In genomic region chr1:67948155-67949075, GRCh38 we compare ENCODE assay signal across 16 cellular contexts.
A peak's percentile ranks its signal among the peaks of the same experiment; 100 is the strongest.
DNase-seq lines count a peak whose midpoint lies in the region; ATAC-seq lines count a peak whose summit lies in the region.
"Had no signal": no experiment of that assay in that cellular context is flagged by ENCODE, and none has a peak within 500 bp of the region (broad histone marks: within the 10 kb centered on the region; RNA-seq: fewer than 3 reads in every experiment).

No MANE protein-coding gene starts in this region.

- no peak for ATAC-seq in activated CD4-positive, CD25-positive, alpha-beta regulatory T cell treated with anti-CD3 and anti-CD28 coated beads, Interleukin-2, amount 50 U/mL, for 24 hours
- ATAC-seq: effector memory CD8-positive, alpha-beta T cell; lower lobe of right lung had no signal

- peak; percentile 41 for DNase-seq in NCI-H82 (lab: John Stamatoyannopoulos, UW)
- no peak for DNase-seq in NCI-H82 treated with DMSO at 0.1 percent for 48 hours (lab: John Stamatoyannopoulos, UW; ENCODE audit: unreplicated experiment)
- DNase-seq in amniotic epithelial cell (ENCODE audit: low read depth) = peak; percentile 88
- peak; percentile 72 for DNase-seq in glomerular visceral epithelial cell (ENCODE audit: extremely low spot score)
- DNase-seq in central memory CD4-positive, alpha-beta T cell = no peak
- no peak for DNase-seq in stimulated activated CD4-positive, alpha-beta T cell treated with anti-CD3 and anti-CD28 coated beads, Interleukin-4, amount 100 ng/mL, for 4 hours
- no peak for DNase-seq in cerebellum (ENCODE audit: low spot score)
- DNase-seq: 8988T; activated T-cell treated with anti-CD3 and anti-CD28 coated beads, Interleukin-2, amount 50 U/mL, for 1 hour; effector memory CD8-positive, alpha-beta T cell; hypothalamus; lower lobe of right lung; MV-4-11; NCI-H2171; SW 1271 had no signal

Comparison
In these comparisons a context has a peak if more than half of its experiments do, and no peak if none do; other contexts are left out.
1. DNase-seq: peak in NCI-H82 (single experiment), amniotic epithelial cell (single experiment) and glomerular visceral epithelial cell (single experiment); none in NCI-H82 treated with DMSO at 0.1 percent for 48 hours (single experiment), central memory CD4-positive, alpha-beta T cell (single experiment), stimulated activated CD4-positive, alpha-beta T cell treated with anti-CD3 and anti-CD28 coated beads, Interleukin-4, amount 100 ng/mL, for 4 hours (0 of 2) and cerebellum (single experiment).